Comparison of ENCODE assay signal across 2 cellular contexts in the genomic region with DNA sequence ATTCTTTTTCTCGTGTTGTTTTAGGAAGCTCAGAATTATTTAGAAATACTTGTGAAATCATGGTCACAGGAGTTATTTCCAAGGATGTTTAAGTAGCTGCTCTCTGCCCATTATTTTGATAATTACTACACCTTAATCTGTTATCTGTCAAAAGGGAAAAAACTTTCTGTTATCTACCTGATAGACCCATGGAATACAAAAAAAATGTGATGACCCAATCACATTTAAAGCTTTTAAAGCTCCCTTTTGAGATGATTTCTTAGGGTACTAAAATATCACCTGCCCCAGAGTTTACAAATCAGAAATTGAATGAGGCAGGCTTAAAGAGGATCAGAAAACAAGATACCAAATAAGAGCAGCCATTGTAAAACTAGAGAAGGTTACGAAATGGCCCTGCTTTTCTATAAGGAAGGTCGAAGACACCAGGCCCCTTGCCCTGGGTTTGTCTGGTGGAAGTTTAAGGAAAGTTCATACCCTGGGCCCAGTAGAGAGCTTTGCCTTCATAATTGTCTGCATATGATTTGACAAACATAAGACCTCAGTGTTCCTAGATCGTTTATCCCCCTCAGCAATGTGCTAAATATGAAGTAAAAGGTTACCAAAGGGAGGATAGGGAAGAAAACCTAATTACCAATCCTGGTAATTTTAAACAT.
TF ChIP-seq lines count a peak whose summit lies in the region.

No MANE protein-coding gene starts in this region.

TF ChIP-seq in IMR-90, 13 proteins besides CTCF, POLR2A, EP300 and RAD21:
- TF ChIP-seq NFE2L2 (IDR thresholded peaks at IDR 0.05; ENCODE audit: low read depth, low read length) (no peak), CEBPB (IDR thresholded peaks at IDR 0.05; ENCODE audit: low read depth, low read length) (peak; percentile 14; the same call in 1 of the 2 replicates), USF2 (IDR thresholded peaks at IDR 0.05; ENCODE audit: low read depth, low read length) (no peak), MAFK (IDR thresholded peaks at IDR 0.05; ENCODE audit: low read depth, low read length) (0 out of 2 replicates have a peak, but pooled peaks have one; percentile 43)

TF ChIP-seq in SK-N-SH, 30 proteins besides CTCF, POLR2A, EP300 and RAD21:
- TF ChIP-seq MEF2A (IDR thresholded peaks at IDR 0.05; ENCODE audit: borderline replicate concordance, low read depth) (no peak), EZH2phosphoT487 (IDR thresholded peaks at IDR 0.05; ENCODE audit: borderline replicate concordance, low read depth) (no peak)
- TF ChIP-seq, protein P1, sequence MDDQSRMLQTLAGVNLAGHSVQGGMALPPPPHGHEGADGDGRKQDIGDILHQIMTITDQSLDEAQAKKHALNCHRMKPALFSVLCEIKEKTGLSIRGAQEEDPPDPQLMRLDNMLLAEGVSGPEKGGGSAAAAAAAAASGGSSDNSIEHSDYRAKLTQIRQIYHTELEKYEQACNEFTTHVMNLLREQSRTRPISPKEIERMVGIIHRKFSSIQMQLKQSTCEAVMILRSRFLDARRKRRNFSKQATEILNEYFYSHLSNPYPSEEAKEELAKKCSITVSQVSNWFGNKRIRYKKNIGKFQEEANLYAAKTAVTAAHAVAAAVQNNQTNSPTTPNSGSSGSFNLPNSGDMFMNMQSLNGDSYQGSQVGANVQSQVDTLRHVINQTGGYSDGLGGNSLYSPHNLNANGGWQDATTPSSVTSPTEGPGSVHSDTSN (IDR thresholded peaks at IDR 0.05) = no peak
- TF ChIP-seq, protein P2, sequence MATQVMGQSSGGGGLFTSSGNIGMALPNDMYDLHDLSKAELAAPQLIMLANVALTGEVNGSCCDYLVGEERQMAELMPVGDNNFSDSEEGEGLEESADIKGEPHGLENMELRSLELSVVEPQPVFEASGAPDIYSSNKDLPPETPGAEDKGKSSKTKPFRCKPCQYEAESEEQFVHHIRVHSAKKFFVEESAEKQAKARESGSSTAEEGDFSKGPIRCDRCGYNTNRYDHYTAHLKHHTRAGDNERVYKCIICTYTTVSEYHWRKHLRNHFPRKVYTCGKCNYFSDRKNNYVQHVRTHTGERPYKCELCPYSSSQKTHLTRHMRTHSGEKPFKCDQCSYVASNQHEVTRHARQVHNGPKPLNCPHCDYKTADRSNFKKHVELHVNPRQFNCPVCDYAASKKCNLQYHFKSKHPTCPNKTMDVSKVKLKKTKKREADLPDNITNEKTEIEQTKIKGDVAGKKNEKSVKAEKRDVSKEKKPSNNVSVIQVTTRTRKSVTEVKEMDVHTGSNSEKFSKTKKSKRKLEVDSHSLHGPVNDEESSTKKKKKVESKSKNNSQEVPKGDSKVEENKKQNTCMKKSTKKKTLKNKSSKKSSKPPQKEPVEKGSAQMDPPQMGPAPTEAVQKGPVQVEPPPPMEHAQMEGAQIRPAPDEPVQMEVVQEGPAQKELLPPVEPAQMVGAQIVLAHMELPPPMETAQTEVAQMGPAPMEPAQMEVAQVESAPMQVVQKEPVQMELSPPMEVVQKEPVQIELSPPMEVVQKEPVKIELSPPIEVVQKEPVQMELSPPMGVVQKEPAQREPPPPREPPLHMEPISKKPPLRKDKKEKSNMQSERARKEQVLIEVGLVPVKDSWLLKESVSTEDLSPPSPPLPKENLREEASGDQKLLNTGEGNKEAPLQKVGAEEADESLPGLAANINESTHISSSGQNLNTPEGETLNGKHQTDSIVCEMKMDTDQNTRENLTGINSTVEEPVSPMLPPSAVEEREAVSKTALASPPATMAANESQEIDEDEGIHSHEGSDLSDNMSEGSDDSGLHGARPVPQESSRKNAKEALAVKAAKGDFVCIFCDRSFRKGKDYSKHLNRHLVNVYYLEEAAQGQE (IDR thresholded peaks at IDR 0.05; ENCODE audit: low read depth, low read length) = no peak
